9 cellular contexts compared by ENCODE assay signal in genomic region chr10:125917704-125918361, GRCh38. TPM values are rescaled to one million over a fixed set of nuclear protein-coding genes. Genes with fewer than 3 reads are reported as not detected.
DNase-seq lines count a peak whose midpoint lies in the region; ATAC-seq and TF ChIP-seq lines count a peak whose summit lies in the region.
"Not testable (repeated sequence)": the region's sequence is repeated elsewhere in the genome, so short reads cannot be mapped to it uniquely, and the experiment has no call there.
"Had no signal": no experiment of that assay in that cellular context is flagged by ENCODE, and none has a peak within 500 bp of the region (broad histone marks: within the 10 kb centered on the region; RNA-seq: fewer than 3 reads in every experiment).

No MANE protein-coding gene starts in this region.

- not testable (repeated sequence) for TF ChIP-seq POLR2A in upper lobe of left lung (IDR thresholded peaks at IDR 0.05)

- not testable (repeated sequence) for H3K79me1 ChIP-seq in mesendoderm (ENCODE audit: low read length)

- not testable (repeated sequence) for H3K4me1 ChIP-seq in mesendoderm (ENCODE audit: control insufficient read depth, low read depth, low read length); upper lobe of left lung; aorta (ENCODE audit: control insufficient read depth in 1 of 2, insufficient read depth in 2 of 2, low read length in 2 of 2)

- not testable (repeated sequence) for H3K9me3 ChIP-seq in upper lobe of left lung; aorta (ENCODE audit: control insufficient read depth, low read length)

- H3K4me3 ChIP-seq in mesendoderm (ENCODE audit: low read length): peak overlapping the region; percentile 26
- H3K4me3 ChIP-seq in upper lobe of left lung; aorta (ENCODE audit: low read length in 2 of 2): not testable (repeated sequence)

- H3K79me2 ChIP-seq in mesendoderm (ENCODE audit: control insufficient read depth, insufficient read depth, low read length): not testable (repeated sequence)

- H3K23ac ChIP-seq in mesendoderm (ENCODE audit: low read length): not testable (repeated sequence)

- not testable (repeated sequence) for H2BK5ac ChIP-seq in mesendoderm (ENCODE audit: low read length)

- H3K27ac ChIP-seq in mesendoderm (ENCODE audit: low read depth, low read length); upper lobe of left lung; aorta (ENCODE audit: low read depth in 1 of 2, low read length in 2 of 2): not testable (repeated sequence)

- H3K9ac ChIP-seq in mesendoderm (ENCODE audit: low read length): not testable (repeated sequence)

- ATAC-seq in esophagus mucosa: peak; percentile 62
- peak; percentile 37 for ATAC-seq in omental fat pad (ENCODE audit: low FRiP score)
- peak; percentile 48 to 63 for ATAC-seq in upper lobe of left lung (ENCODE audit: low FRiP score in 2 of 2)
- ATAC-seq in aorta (ENCODE audit: low FRiP score): peak; percentile 63

- H3K18ac ChIP-seq in mesendoderm (ENCODE audit: low read length): not testable (repeated sequence)

- H2AK5ac ChIP-seq in mesendoderm (ENCODE audit: low read length): not testable (repeated sequence)

- not testable (repeated sequence) for H4K8ac ChIP-seq in mesendoderm (ENCODE audit: low read depth, low read length)

- not testable (repeated sequence) for TF ChIP-seq EP300 in upper lobe of left lung (IDR thresholded peaks at IDR 0.05)

- WGBS in mesendoderm (ENCODE audit: extremely low coverage, insufficient coverage, low lambda C conversion rate): no CpG with 5 or more reads among the region's 8 CpGs
- WGBS in upper lobe of left lung, 2 donors: 86 to 87% methylated on average over 8 of the region's 8 CpGs
- WGBS in aorta, 2 donors: 86 to 92% methylated on average over 8 of the region's 8 CpGs

- not testable (repeated sequence) for H3K56ac ChIP-seq in mesendoderm (ENCODE audit: low read length)

- H3K27me3 ChIP-seq in mesendoderm (ENCODE audit: insufficient read depth, low read length, poor library complexity); upper lobe of left lung; aorta (ENCODE audit: control insufficient read depth in 1 of 2, insufficient read depth in 2 of 2, low read length in 1 of 2): not testable (repeated sequence)

- not testable (repeated sequence) for H2BK120ac ChIP-seq in mesendoderm (ENCODE audit: low read depth, low read length)

- not testable (repeated sequence) for TF ChIP-seq CTCF in omental fat pad (IDR thresholded peaks at IDR 0.05); upper lobe of left lung (IDR thresholded peaks at IDR 0.05)

- not testable (repeated sequence) for H3K36me3 ChIP-seq in mesendoderm (ENCODE audit: control insufficient read depth, insufficient read depth, low read length); upper lobe of left lung; aorta (ENCODE audit: control insufficient read depth in 1 of 2, insufficient read depth in 2 of 2, low read length in 1 of 2)

- not testable (repeated sequence) for DNase-seq in mesendoderm; omental fat pad (ENCODE audit: low spot score); upper lobe of left lung; aorta

- H2BK15ac ChIP-seq in mesendoderm (replicated peaks; ENCODE audit: low read depth): not testable (repeated sequence)

- H3K4ac ChIP-seq in mesendoderm (ENCODE audit: low read depth, low read length): not testable (repeated sequence)

- not testable (repeated sequence) for H4K5ac ChIP-seq in mesendoderm (ENCODE audit: low read length)

- intact Hi-C loops in aorta (cut with DNase I): not testable (repeated sequence)

- H3K4me2 ChIP-seq in mesendoderm (ENCODE audit: low read length): not testable (repeated sequence)

RNA-seq across cellular contexts. Expression of gene FANK1, which starts 21.5 kb away (rescaled TPM):
- total RNA-seq in esophagus mucosa (3.2 TPM), omental fat pad (1 to 10 TPM in 2 of 4 donors, under 1 TPM in 2; 0.94 to 3.0 (median 1.1) TPM), upper lobe of left lung (10 to 100 TPM in 3 of 6 donors, 1 to 10 TPM in 3; 2.1 to 42.9 (median 16.6) TPM), aorta (1 to 10 TPM; 1.3 to 1.8 TPM)
- 0.39 TPM for polyA plus RNA-seq in mesendoderm (2013, experiment 1 of 2)
- 0.66 TPM for polyA plus RNA-seq in mesendoderm (2013, experiment 2 of 2)
- 1 to 10 TPM; 1.9 to 6.1 TPM for polyA plus RNA-seq in aorta
- total RNA-seq: GM12878 had no signal
- polyA plus RNA-seq: CD14-positive monocyte; CD4-positive, alpha-beta memory T cell; CD8-positive, alpha-beta memory T cell had no signal

RNA-seq across cellular contexts. Expression of gene DHX32, which starts 36.7 kb away (rescaled TPM):
- total RNA-seq in esophagus mucosa: 33.6 TPM
- 8.4 TPM for polyA plus RNA-seq in mesendoderm (2013, experiment 1 of 2)
- polyA plus RNA-seq in mesendoderm (2013, experiment 2 of 2): 8.0 TPM
- total RNA-seq in omental fat pad: 10 to 100 TPM; 16.7 to 27.4 (median 21.4) TPM
- total RNA-seq in upper lobe of left lung: 10 to 100 TPM in 5 of 6 donors, 1 to 10 TPM in 1; 9.4 to 37.2 (median 28.0) TPM
- total RNA-seq in aorta: 10 to 100 TPM; 21.2 to 22.6 TPM
- polyA plus RNA-seq in aorta: 10 to 100 TPM in 1 of 2 donors, 1 to 10 TPM in 1; 9.5 to 10.7 TPM
